In the genomic region with DNA sequence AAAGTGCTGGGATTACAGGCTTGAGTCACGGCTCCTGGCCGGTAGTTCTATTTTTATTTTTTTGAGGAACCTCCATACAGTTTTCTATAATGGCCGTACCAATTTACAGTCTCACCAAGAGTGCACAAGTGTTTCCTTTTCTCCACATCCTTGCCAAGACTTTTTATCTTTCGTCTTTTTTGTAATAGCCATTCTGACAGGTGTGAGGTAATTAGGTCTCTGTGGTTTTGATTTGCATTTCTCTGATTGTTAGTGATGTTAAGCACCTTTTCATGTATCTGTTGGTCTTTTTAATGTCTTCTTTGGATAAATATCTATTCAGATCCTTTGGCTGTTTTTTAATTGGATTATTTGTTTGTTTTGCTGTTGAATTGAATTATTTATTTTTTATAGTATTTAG, we compare ENCODE assay signal across 25 cellular contexts.
"Had no signal": no experiment of that assay in that cellular context is flagged by ENCODE, and none has a peak within 500 bp of the region (broad histone marks: within the 10 kb centered on the region; RNA-seq: fewer than 3 reads in every experiment).

No MANE protein-coding gene starts in this region.

- H3K4me3 ChIP-seq: esophagus squamous epithelium, left lung, lower lobe of right lung, right atrium auricular region, smooth muscle cell, uterus had no signal

- H3K36me3 ChIP-seq: right atrium auricular region, uterus had no signal

- H3K27me3 ChIP-seq: esophagus squamous epithelium, left lung, right atrium auricular region, uterus had no signal

- DNase-seq: activated CD4-positive, alpha-beta T cell treated with anti-CD3 and anti-CD28 coated beads for 36 hours; activated CD4-positive, CD25-positive, alpha-beta regulatory T cell; activated CD8-positive, alpha-beta memory T cell treated with anti-CD3 and anti-CD28 coated beads, Interleukin-2, amount 10 ng/mL, durations not matched to agents 7 days and 5 days; activated CD8-positive, alpha-beta T cell treated with anti-CD3 and anti-CD28 coated beads, Interleukin-2, amount 10 ng/mL, durations not matched to agents 7 days and 5 days; activated naive CD4-positive, alpha-beta T cell; activated T-cell treated with anti-CD3 and anti-CD28 coated beads, Interleukin-2, amount 50 U/mL, for 72 hours; anterior cingulate cortex; dermis blood vessel endothelial cell; effector CD4-positive, alpha-beta T cell; esophagus squamous epithelium; foreskin melanocyte; left lung; lower lobe of right lung; mesenchymal stem cell; naive thymus-derived CD8-positive, alpha-beta T cell; occipital lobe; stimulated activated CD4-positive, alpha-beta T cell treated with anti-CD3 and anti-CD28 coated beads, Interleukin-1b, Interleukin-23, amount 100 ng/mL, for 48 hours; stimulated activated CD4-positive, alpha-beta T cell treated with anti-CD3 and anti-CD28 coated beads, Interleukin-4, amount 100 ng/mL, for 4 hours; stimulated activated CD8-positive, alpha-beta memory T cell treated with anti-CD3 and anti-CD28 coated beads, Interleukin-4, amount 100 ng/mL, for 48 hours; stimulated activated naive CD8-positive, alpha-beta T cell treated with anti-CD3 and anti-CD28 coated beads, Interleukin-15, amount 100 ng/mL, for 72 hours; substantia nigra; uterus had no signal

- H3K9ac ChIP-seq: parathyroid adenoma had no signal

- H2AFZ ChIP-seq: parathyroid adenoma had no signal

- H3K27ac ChIP-seq: esophagus squamous epithelium, left lung, lower lobe of right lung, parathyroid adenoma, right atrium auricular region, uterus had no signal

- H3K4me1 ChIP-seq: esophagus squamous epithelium, left lung, lower lobe of right lung, parathyroid adenoma, right atrium auricular region, uterus had no signal

- H3K9me3 ChIP-seq: esophagus squamous epithelium, left lung, lower lobe of right lung, right atrium auricular region, uterus had no signal

- H3K79me2 ChIP-seq: parathyroid adenoma had no signal

- H3K4me2 ChIP-seq: smooth muscle cell had no signal
